In genomic region chr22:30064172-30064571, GRCh38 we compare ENCODE assay signal across 31 cellular contexts. TPM values are rescaled to one million over a fixed set of nuclear protein-coding genes. Genes with fewer than 3 reads are reported as not detected.
"Had no signal": no experiment of that assay in that cellular context is flagged by ENCODE, and none has a peak within 500 bp of the region (broad histone marks: within the 10 kb centered on the region; RNA-seq: fewer than 3 reads in every experiment).

No MANE protein-coding gene starts in this region.

- DNase-seq: natural killer cell; occipital lobe; ovary; posterior cingulate gyrus; psoas muscle; right cardiac atrium; spleen; stimulated activated CD4-positive, alpha-beta T cell treated with anti-CD3 and anti-CD28 coated beads, Interleukin-12 subunit alpha, Interleukin-12 subunit beta, amount 100 ng/mL, for 4 hours; stimulated activated CD4-positive, alpha-beta T cell treated with anti-CD3 and anti-CD28 coated beads, Interleukin-1b, Interleukin-23, amount 100 ng/mL, for 48 hours; stimulated activated CD4-positive, alpha-beta T cell treated with anti-CD3 and anti-CD28 coated beads, Interleukin-4, amount 100 ng/mL, for 1 hour; stimulated activated CD4-positive, alpha-beta T cell treated with anti-CD3 and anti-CD28 coated beads, Interleukin-4, amount 100 ng/mL, for 4 hours; stimulated activated CD8-positive, alpha-beta memory T cell treated with anti-CD3 and anti-CD28 coated beads, Interleukin-4, amount 100 ng/mL, for 48 hours; stimulated activated naive CD4-positive, alpha-beta T cell; stimulated activated naive CD8-positive, alpha-beta T cell treated with anti-CD3 and anti-CD28 coated beads, Interleukin-15, amount 100 ng/mL, for 72 hours; stimulated activated naive CD8-positive, alpha-beta T cell treated with anti-CD3 and anti-CD28 coated beads, Interleukin-15, Interleukin-2, amounts not matched to agents 100 U/mL and 50 U/mL, for 24 hours; substantia nigra; testis; tibial artery; transverse colon; upper lobe of right lung; uterus had no signal

- H3K9me3 ChIP-seq: ovary, psoas muscle, suprapubic skin, testis had no signal

- H3K27ac ChIP-seq: neural progenitor cell, ovary, parathyroid adenoma, psoas muscle, skin epidermis, spleen, suprapubic skin, testis, tibial artery, upper lobe of right lung, uterus had no signal

- H3K4me1 ChIP-seq: parathyroid adenoma, psoas muscle, spleen, suprapubic skin, testis, tibial artery, upper lobe of right lung, uterus had no signal

- H3K79me2 ChIP-seq: parathyroid adenoma had no signal

- H3K4me3 ChIP-seq: neural progenitor cell, ovary, psoas muscle, skin epidermis, smooth muscle cell, spleen, suprapubic skin, testis, tibial artery, transverse colon, upper lobe of right lung, uterus had no signal

- H3K9ac ChIP-seq: neural progenitor cell, parathyroid adenoma had no signal

- H3K36me3 ChIP-seq: neural progenitor cell, ovary, spleen, suprapubic skin, tibial artery, transverse colon, upper lobe of right lung, uterus had no signal

- ATAC-seq: natural killer cell; psoas muscle; right cardiac atrium; sciatic nerve; stimulated activated memory B cell treated with anti-CD40 and anti-IgM and Interleukin-4, amounts not matched to agents 10 μg/mL and 1 μg/mL and 100 μg/mL, for 72 hours; stimulated activated naive CD8-positive, alpha-beta T cell treated with anti-CD3 and anti-CD28 coated beads, Interleukin-15, amount 100 ng/mL, for 72 hours; stimulated activated naive CD8-positive, alpha-beta T cell treated with anti-CD3 and anti-CD28 coated beads, Interleukin-15, Interleukin-2, amounts not matched to agents 100 U/mL and 50 U/mL, for 24 hours; upper lobe of right lung had no signal

- H3K4me2 ChIP-seq: neural progenitor cell, smooth muscle cell had no signal

- H2AFZ ChIP-seq: neural progenitor cell, parathyroid adenoma had no signal

- H3K27me3 ChIP-seq: neural progenitor cell, ovary, suprapubic skin, testis, tibial artery, transverse colon, upper lobe of right lung, uterus had no signal

RNA-seq across cellular contexts. Expression of gene HORMAD2, which starts 16.1 kb away (rescaled TPM):
- total RNA-seq: natural killer cell, ovary, progenitor cell of endocrine pancreas, psoas muscle, renal cortical epithelial cell, right cardiac atrium, sciatic nerve, spleen, suprapubic skin, transverse colon, upper lobe of right lung, urinary bladder, uterus had no signal
- polyA plus RNA-seq: ovary, psoas muscle, right cardiac atrium, smooth muscle cell, spleen had no signal
